1 cellular context compared by ENCODE assay signal in the genomic region with DNA sequence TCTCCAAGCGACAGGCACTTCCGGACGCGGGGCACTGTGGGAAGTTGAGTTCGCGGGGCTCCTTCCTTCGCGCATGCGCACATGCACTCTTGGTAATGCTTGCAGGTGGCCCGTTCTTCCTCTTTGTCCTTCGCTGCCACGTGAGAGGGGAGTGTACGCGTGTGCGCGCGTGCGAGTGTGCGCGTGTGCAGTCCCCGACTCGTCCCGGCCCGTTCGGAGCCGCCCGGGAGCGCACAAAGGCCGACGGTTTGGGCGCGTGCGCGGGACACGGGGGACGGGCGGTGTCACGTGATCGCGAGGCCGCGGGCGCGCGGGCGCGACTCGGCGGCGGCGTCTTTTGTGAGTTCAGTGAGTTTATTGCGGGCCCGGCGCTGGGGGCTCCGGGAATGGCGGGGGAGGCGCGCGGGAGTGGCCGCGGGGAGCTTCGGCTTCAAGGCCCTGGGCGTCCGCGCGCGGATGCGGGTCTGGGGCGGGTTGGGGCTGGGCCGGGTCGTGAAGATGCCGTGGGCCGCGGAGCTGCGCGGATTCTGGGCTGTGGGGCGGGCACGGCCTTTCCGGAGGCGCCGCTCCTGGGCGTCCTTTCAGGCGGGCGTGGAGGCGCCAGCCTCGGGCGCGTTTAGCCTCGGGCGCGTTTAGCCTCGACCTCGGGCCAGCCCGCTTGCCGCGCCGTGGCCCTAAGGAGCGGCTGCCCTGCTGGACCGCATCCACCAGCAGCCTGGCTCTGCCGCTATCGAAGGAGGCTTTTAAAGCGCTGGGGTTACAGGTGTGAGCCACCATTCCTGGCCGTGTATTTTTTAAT.
TF ChIP-seq lines count a peak whose summit lies in the region.

A gene (plus strand): TSS at position 303 of the 799 bp plus-strand sequence. CDS start 3,959 bp downstream, outside the sequence.

TF ChIP-seq in K562, 482 proteins besides CTCF, POLR2A, EP300 and RAD21 (continued from another document and continues in another):
- TF ChIP-seq, protein P1, sequence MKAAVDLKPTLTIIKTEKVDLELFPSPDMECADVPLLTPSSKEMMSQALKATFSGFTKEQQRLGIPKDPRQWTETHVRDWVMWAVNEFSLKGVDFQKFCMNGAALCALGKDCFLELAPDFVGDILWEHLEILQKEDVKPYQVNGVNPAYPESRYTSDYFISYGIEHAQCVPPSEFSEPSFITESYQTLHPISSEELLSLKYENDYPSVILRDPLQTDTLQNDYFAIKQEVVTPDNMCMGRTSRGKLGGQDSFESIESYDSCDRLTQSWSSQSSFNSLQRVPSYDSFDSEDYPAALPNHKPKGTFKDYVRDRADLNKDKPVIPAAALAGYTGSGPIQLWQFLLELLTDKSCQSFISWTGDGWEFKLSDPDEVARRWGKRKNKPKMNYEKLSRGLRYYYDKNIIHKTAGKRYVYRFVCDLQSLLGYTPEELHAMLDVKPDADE (conservative IDR thresholded peaks at IDR 0.05; ENCODE audit: control insufficient read depth, low read depth, low read length) = 0 out of 2 replicates have a peak, but pooled peaks have one; percentile 47
- TF ChIP-seq SOX6 (IDR thresholded peaks at IDR 0.05) (peak; percentile 86), ZNF143 (CRISPR knock-in tag; IDR thresholded peaks at IDR 0.05) (peak; percentile 85), PHF8 (IDR thresholded peaks at IDR 0.05; ENCODE audit: borderline replicate concordance, low read length) (peak; percentile 78; the same call in 1 of the 2 replicates), NFYB (IDR thresholded peaks at IDR 0.05; ENCODE audit: extremely low read depth, insufficient read length) (no peak), BRF1 (IDR thresholded peaks at IDR 0.05; ENCODE audit: borderline replicate concordance, extremely low read depth, insufficient read length) (no peak), KDM1A (IDR thresholded peaks at IDR 0.05) (peak in 1 of 2 experiments; percentile 74; a peak in 2 of 4 replicates), NRF1 (conservative IDR thresholded peaks at IDR 0.05 in 1 of 2, IDR thresholded peaks at IDR 0.05 in 1 of 2) (peak; percentile 99), SRSF1 (IDR thresholded peaks at IDR 0.05; ENCODE audit: low read depth, low read length) (peak; percentile 85; the same call in 1 of the 2 replicates), HDAC3 (IDR thresholded peaks at IDR 0.05; ENCODE audit: borderline replicate concordance, partially characterized antibody) (no peak), NFIC (IDR thresholded peaks at IDR 0.05) (peak; percentile 30; the same call in 1 of the 2 replicates), FOSL1 (tag; conservative IDR thresholded peaks at IDR 0.05) (0 out of 2 replicates have a peak, but pooled peaks have one; percentile 26), NCOA1 (IDR thresholded peaks at IDR 0.05; ENCODE audit: low read depth) (no peak), BMI1 (IDR thresholded peaks at IDR 0.05; ENCODE audit: low read length) (peak; percentile 78), DPF2 (IDR thresholded peaks at IDR 0.05) (no peak), ZNF133 (CRISPR knock-in tag; IDR thresholded peaks at IDR 0.05) (no peak), TCF7L2 (IDR thresholded peaks at IDR 0.05; ENCODE audit: low read depth, low read length) (no peak; the same call in 1 of the 2 replicates), TBP (optimal IDR thresholded peaks at IDR 0.05; ENCODE audit: low read depth, low read length) (peak; percentile 57), LCOR (CRISPR knock-in tag; IDR thresholded peaks at IDR 0.05) (0 out of 2 replicates have a peak, but pooled peaks have one; percentile 41), KDM5B (IDR thresholded peaks at IDR 0.05; ENCODE audit: insufficient replicate concordance, low read depth, low read length) (peak; percentile 54), CREBBP (IDR thresholded peaks at IDR 0.05; ENCODE audit: low read depth, low read length) (no peak), ZNF253 (CRISPR knock-in tag; conservative IDR thresholded peaks at IDR 0.05) (no peak), ZKSCAN1 (IDR thresholded peaks at IDR 0.05; ENCODE audit: low read depth, low read length) (0 out of 2 replicates have a peak, but pooled peaks have one; percentile 34), HDGF (IDR thresholded peaks at IDR 0.05) (no peak), ZNF165 (CRISPR knock-in tag; IDR thresholded peaks at IDR 0.05; ENCODE audit: borderline replicate concordance) (peak; percentile 15; the same call in 1 of the 2 replicates), JUN (IDR thresholded peaks at IDR 0.05; ENCODE audit: borderline replicate concordance, low read depth, low read length) (peak; percentile 4; the same call in 1 of the 2 replicates), JUN (CRISPR knock-in tag; IDR thresholded peaks at IDR 0.05; ENCODE audit: borderline replicate concordance) (no peak)
- TF ChIP-seq, protein P2, sequence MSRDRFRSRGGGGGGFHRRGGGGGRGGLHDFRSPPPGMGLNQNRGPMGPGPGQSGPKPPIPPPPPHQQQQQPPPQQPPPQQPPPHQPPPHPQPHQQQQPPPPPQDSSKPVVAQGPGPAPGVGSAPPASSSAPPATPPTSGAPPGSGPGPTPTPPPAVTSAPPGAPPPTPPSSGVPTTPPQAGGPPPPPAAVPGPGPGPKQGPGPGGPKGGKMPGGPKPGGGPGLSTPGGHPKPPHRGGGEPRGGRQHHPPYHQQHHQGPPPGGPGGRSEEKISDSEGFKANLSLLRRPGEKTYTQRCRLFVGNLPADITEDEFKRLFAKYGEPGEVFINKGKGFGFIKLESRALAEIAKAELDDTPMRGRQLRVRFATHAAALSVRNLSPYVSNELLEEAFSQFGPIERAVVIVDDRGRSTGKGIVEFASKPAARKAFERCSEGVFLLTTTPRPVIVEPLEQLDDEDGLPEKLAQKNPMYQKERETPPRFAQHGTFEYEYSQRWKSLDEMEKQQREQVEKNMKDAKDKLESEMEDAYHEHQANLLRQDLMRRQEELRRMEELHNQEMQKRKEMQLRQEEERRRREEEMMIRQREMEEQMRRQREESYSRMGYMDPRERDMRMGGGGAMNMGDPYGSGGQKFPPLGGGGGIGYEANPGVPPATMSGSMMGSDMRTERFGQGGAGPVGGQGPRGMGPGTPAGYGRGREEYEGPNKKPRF (IDR thresholded peaks at IDR 0.05; ENCODE audit: low read depth, low read length) = no peak
- TF ChIP-seq, protein P3, sequence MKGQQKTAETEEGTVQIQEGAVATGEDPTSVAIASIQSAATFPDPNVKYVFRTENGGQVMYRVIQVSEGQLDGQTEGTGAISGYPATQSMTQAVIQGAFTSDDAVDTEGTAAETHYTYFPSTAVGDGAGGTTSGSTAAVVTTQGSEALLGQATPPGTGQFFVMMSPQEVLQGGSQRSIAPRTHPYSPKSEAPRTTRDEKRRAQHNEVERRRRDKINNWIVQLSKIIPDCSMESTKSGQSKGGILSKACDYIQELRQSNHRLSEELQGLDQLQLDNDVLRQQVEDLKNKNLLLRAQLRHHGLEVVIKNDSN (CRISPR knock-in tag; IDR thresholded peaks at IDR 0.05) = peak; percentile 96
- TF ChIP-seq, protein P4, sequence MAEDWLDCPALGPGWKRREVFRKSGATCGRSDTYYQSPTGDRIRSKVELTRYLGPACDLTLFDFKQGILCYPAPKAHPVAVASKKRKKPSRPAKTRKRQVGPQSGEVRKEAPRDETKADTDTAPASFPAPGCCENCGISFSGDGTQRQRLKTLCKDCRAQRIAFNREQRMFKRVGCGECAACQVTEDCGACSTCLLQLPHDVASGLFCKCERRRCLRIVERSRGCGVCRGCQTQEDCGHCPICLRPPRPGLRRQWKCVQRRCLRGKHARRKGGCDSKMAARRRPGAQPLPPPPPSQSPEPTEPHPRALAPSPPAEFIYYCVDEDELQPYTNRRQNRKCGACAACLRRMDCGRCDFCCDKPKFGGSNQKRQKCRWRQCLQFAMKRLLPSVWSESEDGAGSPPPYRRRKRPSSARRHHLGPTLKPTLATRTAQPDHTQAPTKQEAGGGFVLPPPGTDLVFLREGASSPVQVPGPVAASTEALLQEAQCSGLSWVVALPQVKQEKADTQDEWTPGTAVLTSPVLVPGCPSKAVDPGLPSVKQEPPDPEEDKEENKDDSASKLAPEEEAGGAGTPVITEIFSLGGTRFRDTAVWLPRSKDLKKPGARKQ (CRISPR knock-in tag; IDR thresholded peaks at IDR 0.05) = no peak
- TF ChIP-seq, protein P5, sequence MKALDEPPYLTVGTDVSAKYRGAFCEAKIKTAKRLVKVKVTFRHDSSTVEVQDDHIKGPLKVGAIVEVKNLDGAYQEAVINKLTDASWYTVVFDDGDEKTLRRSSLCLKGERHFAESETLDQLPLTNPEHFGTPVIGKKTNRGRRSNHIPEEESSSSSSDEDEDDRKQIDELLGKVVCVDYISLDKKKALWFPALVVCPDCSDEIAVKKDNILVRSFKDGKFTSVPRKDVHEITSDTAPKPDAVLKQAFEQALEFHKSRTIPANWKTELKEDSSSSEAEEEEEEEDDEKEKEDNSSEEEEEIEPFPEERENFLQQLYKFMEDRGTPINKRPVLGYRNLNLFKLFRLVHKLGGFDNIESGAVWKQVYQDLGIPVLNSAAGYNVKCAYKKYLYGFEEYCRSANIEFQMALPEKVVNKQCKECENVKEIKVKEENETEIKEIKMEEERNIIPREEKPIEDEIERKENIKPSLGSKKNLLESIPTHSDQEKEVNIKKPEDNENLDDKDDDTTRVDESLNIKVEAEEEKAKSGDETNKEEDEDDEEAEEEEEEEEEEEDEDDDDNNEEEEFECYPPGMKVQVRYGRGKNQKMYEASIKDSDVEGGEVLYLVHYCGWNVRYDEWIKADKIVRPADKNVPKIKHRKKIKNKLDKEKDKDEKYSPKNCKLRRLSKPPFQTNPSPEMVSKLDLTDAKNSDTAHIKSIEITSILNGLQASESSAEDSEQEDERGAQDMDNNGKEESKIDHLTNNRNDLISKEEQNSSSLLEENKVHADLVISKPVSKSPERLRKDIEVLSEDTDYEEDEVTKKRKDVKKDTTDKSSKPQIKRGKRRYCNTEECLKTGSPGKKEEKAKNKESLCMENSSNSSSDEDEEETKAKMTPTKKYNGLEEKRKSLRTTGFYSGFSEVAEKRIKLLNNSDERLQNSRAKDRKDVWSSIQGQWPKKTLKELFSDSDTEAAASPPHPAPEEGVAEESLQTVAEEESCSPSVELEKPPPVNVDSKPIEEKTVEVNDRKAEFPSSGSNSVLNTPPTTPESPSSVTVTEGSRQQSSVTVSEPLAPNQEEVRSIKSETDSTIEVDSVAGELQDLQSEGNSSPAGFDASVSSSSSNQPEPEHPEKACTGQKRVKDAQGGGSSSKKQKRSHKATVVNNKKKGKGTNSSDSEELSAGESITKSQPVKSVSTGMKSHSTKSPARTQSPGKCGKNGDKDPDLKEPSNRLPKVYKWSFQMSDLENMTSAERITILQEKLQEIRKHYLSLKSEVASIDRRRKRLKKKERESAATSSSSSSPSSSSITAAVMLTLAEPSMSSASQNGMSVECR (CRISPR knock-in tag; IDR thresholded peaks at IDR 0.05) = peak; percentile 85
- TF ChIP-seq, protein P6, sequence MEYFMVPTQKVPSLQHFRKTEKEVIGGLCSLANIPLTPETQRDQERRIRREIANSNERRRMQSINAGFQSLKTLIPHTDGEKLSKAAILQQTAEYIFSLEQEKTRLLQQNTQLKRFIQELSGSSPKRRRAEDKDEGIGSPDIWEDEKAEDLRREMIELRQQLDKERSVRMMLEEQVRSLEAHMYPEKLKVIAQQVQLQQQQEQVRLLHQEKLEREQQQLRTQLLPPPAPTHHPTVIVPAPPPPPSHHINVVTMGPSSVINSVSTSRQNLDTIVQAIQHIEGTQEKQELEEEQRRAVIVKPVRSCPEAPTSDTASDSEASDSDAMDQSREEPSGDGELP (CRISPR knock-in tag; IDR thresholded peaks at IDR 0.05; ENCODE audit: borderline replicate concordance) = peak; percentile 69; the same call in 1 of the 2 replicates
- TF ChIP-seq, protein P7, sequence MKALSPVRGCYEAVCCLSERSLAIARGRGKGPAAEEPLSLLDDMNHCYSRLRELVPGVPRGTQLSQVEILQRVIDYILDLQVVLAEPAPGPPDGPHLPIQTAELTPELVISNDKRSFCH (CRISPR knock-in tag; IDR thresholded peaks at IDR 0.05) = no peak
- TF ChIP-seq, protein P7 (tag; IDR thresholded peaks at IDR 0.05) = peak; percentile 72; the same call in 1 of the 2 replicates
- TF ChIP-seq, protein P8, sequence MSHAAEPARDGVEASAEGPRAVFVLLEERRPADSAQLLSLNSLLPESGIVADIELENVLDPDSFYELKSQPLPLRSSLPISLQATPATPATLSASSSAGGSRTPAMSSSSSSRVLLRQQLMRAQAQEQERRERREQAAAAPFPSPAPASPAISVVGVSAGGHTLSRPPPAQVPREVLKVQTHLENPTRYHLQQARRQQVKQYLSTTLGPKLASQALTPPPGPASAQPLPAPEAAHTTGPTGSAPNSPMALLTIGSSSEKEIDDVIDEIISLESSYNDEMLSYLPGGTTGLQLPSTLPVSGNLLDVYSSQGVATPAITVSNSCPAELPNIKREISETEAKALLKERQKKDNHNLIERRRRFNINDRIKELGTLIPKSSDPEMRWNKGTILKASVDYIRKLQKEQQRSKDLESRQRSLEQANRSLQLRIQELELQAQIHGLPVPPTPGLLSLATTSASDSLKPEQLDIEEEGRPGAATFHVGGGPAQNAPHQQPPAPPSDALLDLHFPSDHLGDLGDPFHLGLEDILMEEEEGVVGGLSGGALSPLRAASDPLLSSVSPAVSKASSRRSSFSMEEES (CRISPR knock-in tag; IDR thresholded peaks at IDR 0.05) = peak; percentile 100
- TF ChIP-seq, protein P9, sequence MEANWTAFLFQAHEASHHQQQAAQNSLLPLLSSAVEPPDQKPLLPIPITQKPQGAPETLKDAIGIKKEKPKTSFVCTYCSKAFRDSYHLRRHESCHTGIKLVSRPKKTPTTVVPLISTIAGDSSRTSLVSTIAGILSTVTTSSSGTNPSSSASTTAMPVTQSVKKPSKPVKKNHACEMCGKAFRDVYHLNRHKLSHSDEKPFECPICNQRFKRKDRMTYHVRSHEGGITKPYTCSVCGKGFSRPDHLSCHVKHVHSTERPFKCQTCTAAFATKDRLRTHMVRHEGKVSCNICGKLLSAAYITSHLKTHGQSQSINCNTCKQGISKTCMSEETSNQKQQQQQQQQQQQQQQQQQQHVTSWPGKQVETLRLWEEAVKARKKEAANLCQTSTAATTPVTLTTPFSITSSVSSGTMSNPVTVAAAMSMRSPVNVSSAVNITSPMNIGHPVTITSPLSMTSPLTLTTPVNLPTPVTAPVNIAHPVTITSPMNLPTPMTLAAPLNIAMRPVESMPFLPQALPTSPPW (CRISPR knock-in tag; IDR thresholded peaks at IDR 0.05) = peak; percentile 81
- TF ChIP-seq, protein P10, sequence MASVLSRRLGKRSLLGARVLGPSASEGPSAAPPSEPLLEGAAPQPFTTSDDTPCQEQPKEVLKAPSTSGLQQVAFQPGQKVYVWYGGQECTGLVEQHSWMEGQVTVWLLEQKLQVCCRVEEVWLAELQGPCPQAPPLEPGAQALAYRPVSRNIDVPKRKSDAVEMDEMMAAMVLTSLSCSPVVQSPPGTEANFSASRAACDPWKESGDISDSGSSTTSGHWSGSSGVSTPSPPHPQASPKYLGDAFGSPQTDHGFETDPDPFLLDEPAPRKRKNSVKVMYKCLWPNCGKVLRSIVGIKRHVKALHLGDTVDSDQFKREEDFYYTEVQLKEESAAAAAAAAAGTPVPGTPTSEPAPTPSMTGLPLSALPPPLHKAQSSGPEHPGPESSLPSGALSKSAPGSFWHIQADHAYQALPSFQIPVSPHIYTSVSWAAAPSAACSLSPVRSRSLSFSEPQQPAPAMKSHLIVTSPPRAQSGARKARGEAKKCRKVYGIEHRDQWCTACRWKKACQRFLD (CRISPR knock-in tag; IDR thresholded peaks at IDR 0.05) = peak; percentile 77
- TF ChIP-seq, protein P11, sequence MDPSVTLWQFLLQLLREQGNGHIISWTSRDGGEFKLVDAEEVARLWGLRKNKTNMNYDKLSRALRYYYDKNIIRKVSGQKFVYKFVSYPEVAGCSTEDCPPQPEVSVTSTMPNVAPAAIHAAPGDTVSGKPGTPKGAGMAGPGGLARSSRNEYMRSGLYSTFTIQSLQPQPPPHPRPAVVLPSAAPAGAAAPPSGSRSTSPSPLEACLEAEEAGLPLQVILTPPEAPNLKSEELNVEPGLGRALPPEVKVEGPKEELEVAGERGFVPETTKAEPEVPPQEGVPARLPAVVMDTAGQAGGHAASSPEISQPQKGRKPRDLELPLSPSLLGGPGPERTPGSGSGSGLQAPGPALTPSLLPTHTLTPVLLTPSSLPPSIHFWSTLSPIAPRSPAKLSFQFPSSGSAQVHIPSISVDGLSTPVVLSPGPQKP (CRISPR knock-in tag; IDR thresholded peaks at IDR 0.05) = no peak
